15 cellular contexts compared by ENCODE assay signal in the genomic region with DNA sequence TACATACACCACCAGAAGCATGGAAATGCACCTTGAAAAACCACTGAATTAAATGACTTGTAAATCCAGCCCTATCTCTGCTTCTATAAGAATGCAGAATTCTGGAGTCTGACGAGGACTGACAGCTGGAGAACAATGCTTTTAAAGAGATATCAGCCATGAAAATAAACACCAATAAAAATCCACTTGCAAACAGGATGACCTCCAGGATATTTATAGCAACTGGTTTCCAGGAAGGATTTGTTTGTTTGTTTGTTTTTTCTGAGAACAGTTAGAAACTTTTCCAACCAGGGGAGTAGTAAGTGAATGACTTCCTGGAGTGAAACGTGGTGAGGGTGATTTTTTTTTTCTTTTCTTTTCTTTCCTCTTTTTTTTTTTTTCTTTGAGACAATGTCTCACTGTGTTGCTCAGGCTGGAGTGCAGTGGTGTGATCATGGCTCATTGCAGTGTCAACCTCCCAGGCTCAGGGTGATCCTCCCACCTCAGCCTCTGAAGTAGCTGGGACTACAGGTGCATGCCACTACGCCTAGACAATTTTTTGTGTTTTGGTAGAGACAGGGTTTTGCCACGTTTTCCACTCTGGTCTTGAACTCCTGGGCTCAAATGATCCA. TPM values are rescaled to one million over a fixed set of nuclear protein-coding genes. Genes with fewer than 3 reads are reported as not detected.
A peak's percentile ranks its signal among the peaks of the same experiment; 100 is the strongest.
DNase-seq lines count a peak whose midpoint lies in the region; ATAC-seq lines count a peak whose summit lies in the region.
"Had no signal": no experiment of that assay in that cellular context is flagged by ENCODE, and none has a peak within 500 bp of the region (broad histone marks: within the 10 kb centered on the region; RNA-seq: fewer than 3 reads in every experiment).

No MANE protein-coding gene starts in this region.

- no peaks in the 10 kb centered on the region for H3K9me3 Mint-ChIP-seq in activated CD4-positive, alpha-beta T cell treated with anti-CD3 and anti-CD28 coated beads, Interleukin-2, amount 10 ng/mL, durations not matched to agents 7 days and 5 days

- no peak overlapping the region for H3K4me3 Mint-ChIP-seq in activated CD4-positive, alpha-beta T cell treated with anti-CD3 and anti-CD28 coated beads, Interleukin-2, amount 10 ng/mL, durations not matched to agents 7 days and 5 days
- H3K4me3 Mint-ChIP-seq: CD4-positive, CD25-positive, alpha-beta regulatory T cell had no signal

- no peak for ATAC-seq in GM21423 (IDR thresholded peaks at IDR 0.05; ENCODE audit: unreplicated experiment)
- no peak for ATAC-seq in GM18870 (IDR thresholded peaks at IDR 0.05; ENCODE audit: unreplicated experiment)

- H3K27me3 Mint-ChIP-seq in activated CD4-positive, alpha-beta T cell treated with anti-CD3 and anti-CD28 coated beads, Interleukin-2, amount 10 ng/mL, durations not matched to agents 7 days and 5 days, result peaks cover 32% of the 10 kb centered on the region

- CTCF ChIA-PET in activated CD4-positive, alpha-beta T cell treated with anti-CD3 and anti-CD28 coated beads, Interleukin-2, amount 10 ng/mL, durations not matched to agents 7 days and 5 days (lab: Charles Lee), result no interaction called here

- POLR2A ChIA-PET in activated CD4-positive, alpha-beta T cell treated with anti-CD3 and anti-CD28 coated beads, Interleukin-2, amount 10 ng/mL, durations not matched to agents 7 days and 5 days (lab: Charles Lee), result no interaction called here

- no peaks in the 10 kb centered on the region for H3K36me3 Mint-ChIP-seq in activated CD4-positive, alpha-beta T cell treated with anti-CD3 and anti-CD28 coated beads, Interleukin-2, amount 10 ng/mL, durations not matched to agents 7 days and 5 days (ENCODE audit: low read depth)
- H3K36me3 Mint-ChIP-seq: CD4-positive, CD25-positive, alpha-beta regulatory T cell had no signal

- H3K27ac Mint-ChIP-seq in activated CD4-positive, alpha-beta T cell treated with anti-CD3 and anti-CD28 coated beads, Interleukin-2, amount 10 ng/mL, durations not matched to agents 7 days and 5 days, result no peak overlapping the region
- H3K27ac Mint-ChIP-seq: CD4-positive, CD25-positive, alpha-beta regulatory T cell had no signal

- peaks cover 2% of the 10 kb centered on the region for H3K4me1 Mint-ChIP-seq in activated CD4-positive, alpha-beta T cell treated with anti-CD3 and anti-CD28 coated beads, Interleukin-2, amount 10 ng/mL, durations not matched to agents 7 days and 5 days
- H3K4me1 Mint-ChIP-seq: CD4-positive, CD25-positive, alpha-beta regulatory T cell had no signal

- peak; percentile 45 for DNase-seq in LHCN-M2 (ENCODE audit: low read depth)
- peak; percentile 10 for DNase-seq in OCI-M1 (lab: John Stamatoyannopoulos, UW)
- peak; percentile 39 for DNase-seq in foreskin melanocyte
- DNase-seq in renal cortical epithelial cell (ENCODE audit: low read depth), result peak; percentile 27
- no peak for DNase-seq in NCI-H748 (lab: John Stamatoyannopoulos, UW; ENCODE audit: unreplicated experiment)
- no peak for DNase-seq in activated CD4-positive, alpha-beta T cell treated with anti-CD3 and anti-CD28 coated beads, Interleukin-2, amount 10 ng/mL, durations not matched to agents 7 days and 5 days
- DNase-seq: Caco-2; CD4-positive, CD25-positive, alpha-beta regulatory T cell; GOT3; KBM-7; NCI-H1105 treated with DMSO at 0.1 percent for 48 hours; NCI-H1694 treated with DMSO at 0.1 percent for 48 hours; NCI-H774 had no signal

RNA-seq across cellular contexts. Expression of gene SLC36A1, which starts 38.7 kb away (rescaled TPM):
- 6.5 and 11.7 TPM in 2 replicates for total RNA-seq in LHCN-M2 (2014; rRNA removed)
- 6.9 TPM for polyA plus RNA-seq in LHCN-M2 (2012)
- total RNA-seq in renal cortical epithelial cell, result 3.1 and 3.8 TPM in 2 replicates
- total RNA-seq in activated CD4-positive, alpha-beta T cell treated with anti-CD3 and anti-CD28 coated beads, Interleukin-2, amount 10 ng/mL, durations not matched to agents 7 days and 5 days, result 1 to 10 TPM; 5.8 TPM

Comparison
In these comparisons a context has a peak if more than half of its experiments do, and no peak if none do; other contexts are left out.
1. DNase-seq: peak in LHCN-M2 (single experiment), OCI-M1 (single experiment), foreskin melanocyte (single experiment) and renal cortical epithelial cell (single experiment); none in NCI-H748 (single experiment) and activated CD4-positive, alpha-beta T cell treated with anti-CD3 and anti-CD28 coated beads, Interleukin-2, amount 10 ng/mL, durations not matched to agents 7 days and 5 days (single experiment).